Comparison of ENCODE assay signal across 11 cellular contexts in genomic region chr1:115302390-115302961, GRCh38.
A peak's percentile ranks its signal among the peaks of the same experiment; 100 is the strongest.
DNase-seq lines count a peak whose midpoint lies in the region; ATAC-seq and TF ChIP-seq lines count a peak whose summit lies in the region.
"Had no signal": no experiment of that assay in that cellular context is flagged by ENCODE, and none has a peak within 500 bp of the region (broad histone marks: within the 10 kb centered on the region; RNA-seq: fewer than 3 reads in every experiment).

No MANE protein-coding gene starts in this region.

- no peaks in the 10 kb centered on the region for H3K36me3 Mint-ChIP-seq in stimulated activated memory B cell treated with anti-CD40 and anti-IgM and Interleukin-4, amounts not matched to agents 10 μg/mL and 1 μg/mL and 100 μg/mL, for 72 hours

- H3K4me3 Mint-ChIP-seq in stimulated activated memory B cell treated with anti-CD40 and anti-IgM and Interleukin-4, amounts not matched to agents 10 μg/mL and 1 μg/mL and 100 μg/mL, for 72 hours: no peak overlapping the region

- no peak for TF ChIP-seq POLR2A in GM18505 (IDR thresholded peaks at IDR 0.05; ENCODE audit: borderline replicate concordance, extremely low read depth, insufficient read depth, insufficient read length)

- H3K9me3 Mint-ChIP-seq in stimulated activated memory B cell treated with anti-CD40 and anti-IgM and Interleukin-4, amounts not matched to agents 10 μg/mL and 1 μg/mL and 100 μg/mL, for 72 hours: peaks cover 5% of the 10 kb centered on the region

- peak; percentile 77 for DNase-seq in HCEC 1CT
- peak; percentile 62 for DNase-seq in amniotic epithelial cell (ENCODE audit: low read depth)
- DNase-seq in glomerular visceral epithelial cell (ENCODE audit: extremely low spot score): peak; percentile 80
- DNase-seq in amygdala (lab: John Stamatoyannopoulos, UW): no peak
- DNase-seq in NCI-H2196 (lab: John Stamatoyannopoulos, UW; ENCODE audit: unreplicated experiment): no peak
- DNase-seq: activated T-cell treated with anti-CD3 and anti-CD28 coated beads, Interleukin-2, amount 50 U/mL, for 48 hours; GDM1; T-helper 9 cell had no signal

- no peaks in the 10 kb centered on the region for H3K4me1 Mint-ChIP-seq in stimulated activated memory B cell treated with anti-CD40 and anti-IgM and Interleukin-4, amounts not matched to agents 10 μg/mL and 1 μg/mL and 100 μg/mL, for 72 hours

- H3K27ac Mint-ChIP-seq in stimulated activated memory B cell treated with anti-CD40 and anti-IgM and Interleukin-4, amounts not matched to agents 10 μg/mL and 1 μg/mL and 100 μg/mL, for 72 hours: no peak overlapping the region

- no peaks in the 10 kb centered on the region for H3K27me3 Mint-ChIP-seq in stimulated activated memory B cell treated with anti-CD40 and anti-IgM and Interleukin-4, amounts not matched to agents 10 μg/mL and 1 μg/mL and 100 μg/mL, for 72 hours

- peak; percentile 44 for ATAC-seq in stimulated activated memory B cell treated with anti-CD40 and anti-IgM and Interleukin-4, amounts not matched to agents 10 μg/mL and 1 μg/mL and 100 μg/mL, for 72 hours
- ATAC-seq in GM18505 (IDR thresholded peaks at IDR 0.05; ENCODE audit: unreplicated experiment): no peak
- ATAC-seq in GM21723 (IDR thresholded peaks at IDR 0.05; ENCODE audit: unreplicated experiment): no peak

Comparison
In these comparisons a context has a peak if more than half of its experiments do, and no peak if none do; other contexts are left out.
1. DNase-seq: peak in HCEC 1CT (single experiment), amniotic epithelial cell (single experiment) and glomerular visceral epithelial cell (single experiment); none in amygdala (0 of 56) and NCI-H2196 (single experiment).